ENCODE assay signal across 8 cellular contexts in genomic region chrX:119887721-119888425, GRCh38. TPM values are rescaled to one million over a fixed set of nuclear protein-coding genes. Genes with fewer than 3 reads are reported as not detected.
A peak's percentile ranks its signal among the peaks of the same experiment; 100 is the strongest.
DNase-seq lines count a peak whose midpoint lies in the region; ATAC-seq lines count a peak whose summit lies in the region.

No MANE protein-coding gene starts in this region.

- H3K4me3 ChIP-seq in ACC112 (ENCODE audit: low read depth, low read length) (peak overlapping the region; percentile 77), SJSA1 (0 out of 2 replicates have a peak overlapping the region, but pooled peaks have one; percentile 12)

- H3K36me3 ChIP-seq in ACC112 (ENCODE audit: insufficient read depth, low read length) (no peaks in the 10 kb centered on the region), SJSA1 (no peaks in the 10 kb centered on the region)

- intact Hi-C loops in head of caudate nucleus (cut with DNase I), result no loop called here
- intact Hi-C loops in posterior cingulate gyrus (cut with DNase I), result no loop called here

- H3K27me3 Mint-ChIP-seq in activated naive CD4-positive, alpha-beta T cell treated with anti-CD3 and anti-CD28 coated beads, Interleukin-2, amount 10 ng/mL, durations not matched to agents 7 days and 5 days, result peaks cover 24% of the 10 kb centered on the region

- H3K36me3 Mint-ChIP-seq in activated naive CD4-positive, alpha-beta T cell treated with anti-CD3 and anti-CD28 coated beads, Interleukin-2, amount 10 ng/mL, durations not matched to agents 7 days and 5 days, result no peaks in the 10 kb centered on the region

- H3K9me3 ChIP-seq in SJSA1 (replicated peaks), result no peaks in the 10 kb centered on the region

- DNase-seq in HT-29 (ENCODE audit: low spot score) (peak; percentile 69), SJSA1 (ENCODE audit: low read depth in 1 of 2, low spot score in 2 of 2) (peak; percentile 29 to 66), head of caudate nucleus (peak in 41 of 42 donors; percentile 3 to 69 (median 35)), posterior cingulate gyrus (peak in 7 of 10 donors; percentile 16 to 88 (median 37))
- DNase-seq in activated naive CD4-positive, alpha-beta T cell treated with anti-CD3 and anti-CD28 coated beads, Interleukin-2, amount 10 ng/mL, durations not matched to agents 7 days and 5 days, result peak; percentile 70

- peak overlapping the region; percentile 52 for H3K27ac Mint-ChIP-seq in activated naive CD4-positive, alpha-beta T cell treated with anti-CD3 and anti-CD28 coated beads, Interleukin-2, amount 10 ng/mL, durations not matched to agents 7 days and 5 days

- no peak overlapping the region for H3K27ac ChIP-seq in ACC112 (ENCODE audit: low read depth, low read length)
- no peak overlapping the region for H3K27ac ChIP-seq in SJSA1

- CTCF ChIA-PET in activated naive CD4-positive, alpha-beta T cell treated with anti-CD3 and anti-CD28 coated beads, Interleukin-2, amount 10 ng/mL, durations not matched to agents 7 days and 5 days (lab: Charles Lee), result interaction anchor here (0.6 to 1.4 kb wide), 7 partner anchors 10 to 1237 kb away, joined by 3 to 4 read pairs (median 3); partner anchors contain the start of genes RPL39 and SLC25A5

- ATAC-seq in GM18867 (IDR thresholded peaks at IDR 0.05; ENCODE audit: unreplicated experiment), result peak; percentile 74
- ATAC-seq in HG03039 (IDR thresholded peaks at IDR 0.05; ENCODE audit: unreplicated experiment), result no peak

- H2AFZ ChIP-seq in ACC112 (ENCODE audit: low read length, unreplicated experiment), result peak overlapping the region; percentile 85

- peaks cover 17% of the 10 kb centered on the region for H3K4me1 Mint-ChIP-seq in activated naive CD4-positive, alpha-beta T cell treated with anti-CD3 and anti-CD28 coated beads, Interleukin-2, amount 10 ng/mL, durations not matched to agents 7 days and 5 days

- no peaks in the 10 kb centered on the region for H3K79me2 ChIP-seq in ACC112 (ENCODE audit: control insufficient read depth, insufficient read depth, low read length, unreplicated experiment)

- no peaks in the 10 kb centered on the region for H3K9me3 Mint-ChIP-seq in activated naive CD4-positive, alpha-beta T cell treated with anti-CD3 and anti-CD28 coated beads, Interleukin-2, amount 10 ng/mL, durations not matched to agents 7 days and 5 days

- H3K4me1 ChIP-seq in ACC112 (ENCODE audit: control insufficient read depth, insufficient read depth, low read length, unreplicated experiment) (no peaks in the 10 kb centered on the region), SJSA1 (replicated peaks) (no peaks in the 10 kb centered on the region)

- H3K27me3 ChIP-seq in ACC112 (ENCODE audit: insufficient read depth, low read length) (no peaks in the 10 kb centered on the region), SJSA1 (replicated peaks) (no peaks in the 10 kb centered on the region)

- H3K4me3 Mint-ChIP-seq in activated naive CD4-positive, alpha-beta T cell treated with anti-CD3 and anti-CD28 coated beads, Interleukin-2, amount 10 ng/mL, durations not matched to agents 7 days and 5 days, result peak overlapping the region; percentile 28

RNA-seq across cellular contexts. Expression of gene AKAP14, which starts 7.8 kb away (rescaled TPM):
- total RNA-seq in HT-29 (2014; rRNA removed; shearing (Covaris generic)), result not detected in 2 replicates
- not detected in 2 replicates for total RNA-seq in SJSA1 (2014; rRNA removed; shearing (Covaris generic))

RNA-seq across cellular contexts. Expression of gene NDUFA1, which starts 16.2 kb away (rescaled TPM):
- 65.6 and 67.0 TPM in 2 replicates for total RNA-seq in HT-29 (2014; rRNA removed; shearing (Covaris generic))
- 82.7 and 118 TPM in 2 replicates for total RNA-seq in SJSA1 (2014; rRNA removed; shearing (Covaris generic))

RNA-seq across cellular contexts. Expression of gene RNF113A, which starts 16.3 kb away (rescaled TPM):
- 16.5 and 19.2 TPM in 2 replicates for total RNA-seq in HT-29 (2014; rRNA removed; shearing (Covaris generic))
- 14.8 and 15.8 TPM in 2 replicates for total RNA-seq in SJSA1 (2014; rRNA removed; shearing (Covaris generic))

RNA-seq across cellular contexts. Expression of gene UPF3B, which starts 35.1 kb away (rescaled TPM):
- 4.8 and 5.1 TPM in 2 replicates for total RNA-seq in HT-29 (2014; rRNA removed; shearing (Covaris generic))
- 3.4 and 6.2 TPM in 2 replicates for total RNA-seq in SJSA1 (2014; rRNA removed; shearing (Covaris generic))

RNA-seq across cellular contexts. Expression of gene NKAP, which starts 55.7 kb away (rescaled TPM):
- 2.4 and 2.9 TPM in 2 replicates for total RNA-seq in HT-29 (2014; rRNA removed; shearing (Covaris generic))
- total RNA-seq in SJSA1 (2014; rRNA removed; shearing (Covaris generic)), result 4.2 and 7.3 TPM in 2 replicates
